Comparison of ENCODE assay signal across 8 cellular contexts in the genomic region with DNA sequence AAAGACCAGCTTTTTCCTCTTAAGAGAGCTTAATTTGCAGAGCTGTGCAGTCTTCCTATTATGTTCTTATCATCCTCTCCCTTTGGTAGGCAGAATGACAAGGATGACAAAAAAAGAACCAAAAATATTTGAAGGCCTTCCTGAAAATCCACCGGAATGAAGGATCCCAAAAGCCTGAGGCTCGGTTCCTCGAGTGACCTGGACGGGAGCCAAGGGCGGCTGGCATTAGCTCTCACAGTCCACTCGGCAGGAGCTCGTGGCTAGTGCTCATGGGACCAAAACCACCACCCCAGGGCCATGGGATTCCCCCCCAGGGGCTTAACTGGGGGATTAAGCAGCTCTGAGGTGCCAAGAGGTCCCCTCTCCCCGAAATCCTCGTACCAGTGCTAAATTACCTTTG. TPM values are rescaled to one million over a fixed set of nuclear protein-coding genes. Genes with fewer than 3 reads are reported as not detected.
DNase-seq lines count a peak whose midpoint lies in the region; ATAC-seq, FAIRE-seq and TF ChIP-seq lines count a peak whose summit lies in the region.

No MANE protein-coding gene starts in this region.

- no peak for TF ChIP-seq CTCF in keratinocyte (optimal IDR thresholded peaks at IDR 0.05 in 1 of 3, IDR thresholded peaks at IDR 0.05 in 1 of 3, conservative IDR thresholded peaks at IDR 0.05 in 1 of 3; ENCODE audit: extremely low read depth in 1 of 3, insufficient read depth in 2 of 3, low read length in 3 of 3)

- H3K27ac Mint-ChIP-seq in activated naive CD8-positive, alpha-beta T cell treated with anti-CD3 and anti-CD28 coated beads, Interleukin-2, amount 10 ng/mL, durations not matched to agents 7 days and 5 days, result no peak overlapping the region

- H3K27me3 ChIP-seq in keratinocyte (ENCODE audit: control insufficient read depth, extremely low read depth, insufficient read depth, low read length) (peaks cover 18% of the 10 kb centered on the region), thymus (ENCODE audit: control insufficient read depth, insufficient read depth) (peaks cover 20% of the 10 kb centered on the region)

- H3K79me2 ChIP-seq in keratinocyte (ENCODE audit: control insufficient read depth, insufficient read depth, low read length), result no peaks in the 10 kb centered on the region

- no peaks in the 10 kb centered on the region for H3K9me1 ChIP-seq in keratinocyte (ENCODE audit: control insufficient read depth, extremely low read depth, insufficient read depth, low read length)

- H3K36me3 ChIP-seq in keratinocyte (ENCODE audit: control insufficient read depth in 2 of 2, extremely low read depth in 1 of 2, insufficient read depth in 2 of 2, low read length in 2 of 2) (no peaks in the 10 kb centered on the region), thymus (ENCODE audit: control insufficient read depth, insufficient read depth) (no peaks in the 10 kb centered on the region)

- H3K27ac ChIP-seq in keratinocyte (ENCODE audit: control insufficient read depth, insufficient read depth, low read length), result no peak overlapping the region
- no peak overlapping the region for H3K27ac ChIP-seq in thymus (ENCODE audit: low read depth)

- 27% methylated on average over 9 of the region's 9 CpGs for WGBS in thymus

- POLR2A ChIA-PET in activated naive CD8-positive, alpha-beta T cell treated with anti-CD3 and anti-CD28 coated beads, Interleukin-2, amount 10 ng/mL, durations not matched to agents 7 days and 5 days (lab: Charles Lee), result no interaction called here

- no peak for FAIRE-seq in keratinocyte (lab: Jason Lieb, UNC)

- H4K20me1 ChIP-seq in keratinocyte (ENCODE audit: control insufficient read depth, extremely low read depth, insufficient read depth, low read length), result no peaks in the 10 kb centered on the region

- H3K4me1 ChIP-seq in keratinocyte (ENCODE audit: control insufficient read depth, extremely low read depth, insufficient read depth, low read length) (no peaks in the 10 kb centered on the region), thymus (ENCODE audit: control insufficient read depth, insufficient read depth, low read length) (peaks cover 3% of the 10 kb centered on the region)

- peaks cover 3% of the 10 kb centered on the region for H3K4me1 Mint-ChIP-seq in activated naive CD8-positive, alpha-beta T cell treated with anti-CD3 and anti-CD28 coated beads, Interleukin-2, amount 10 ng/mL, durations not matched to agents 7 days and 5 days

- peaks cover 22% of the 10 kb centered on the region for H3K27me3 Mint-ChIP-seq in activated naive CD8-positive, alpha-beta T cell treated with anti-CD3 and anti-CD28 coated beads, Interleukin-2, amount 10 ng/mL, durations not matched to agents 7 days and 5 days

- peak overlapping the region; percentile 8 for H3K9ac ChIP-seq in keratinocyte (ENCODE audit: control insufficient read depth, extremely low read depth, insufficient read depth, low read length)

- peak overlapping the region; percentile 68 for H2AFZ ChIP-seq in keratinocyte (ENCODE audit: control insufficient read depth, low read length)

- H3K36me3 Mint-ChIP-seq in activated naive CD8-positive, alpha-beta T cell treated with anti-CD3 and anti-CD28 coated beads, Interleukin-2, amount 10 ng/mL, durations not matched to agents 7 days and 5 days, result no peaks in the 10 kb centered on the region

- ATAC-seq in GM18502 (IDR thresholded peaks at IDR 0.05; ENCODE audit: poor library complexity, unreplicated experiment) (peak; percentile 23), HG02970 (IDR thresholded peaks at IDR 0.05; ENCODE audit: low FRiP score, unreplicated experiment) (peak; percentile 5)
- no peak for ATAC-seq in activated naive CD8-positive, alpha-beta T cell treated with anti-CD3 and anti-CD28 coated beads, Interleukin-2, amount 10 ng/mL, durations not matched to agents 7 days and 5 days (ENCODE audit: low read depth)

- dilution Hi-C loops in keratinocyte (cut with MboI; ENCODE audit: extremely low pct_ligation_motif_present, low sequenced_read_pairs), result no loop called here

- DNase-seq in activated naive CD8-positive, alpha-beta T cell treated with anti-CD3 and anti-CD28 coated beads, Interleukin-2, amount 10 ng/mL, durations not matched to agents 7 days and 5 days, result no peak
- DNase-seq in keratinocyte (ENCODE audit: low read depth, low spot score), result no peak
- no peak for DNase-seq in AG08396 (ENCODE audit: low spot score)
- no peak for DNase-seq in NCI-H2171 (lab: John Stamatoyannopoulos, UW)
- DNase-seq in SHP77 (lab: John Stamatoyannopoulos, UW), result no peak

- H3K4me2 ChIP-seq in keratinocyte (ENCODE audit: control insufficient read depth, extremely low read depth, insufficient read depth, low read depth, low read length), result peak overlapping the region; percentile 57

- peak overlapping the region; percentile 83 for H3K4me3 Mint-ChIP-seq in activated naive CD8-positive, alpha-beta T cell treated with anti-CD3 and anti-CD28 coated beads, Interleukin-2, amount 10 ng/mL, durations not matched to agents 7 days and 5 days

- H3K4me3 ChIP-seq in keratinocyte (ENCODE audit: control insufficient read depth in 2 of 3, extremely low read depth in 1 of 3, insufficient read depth in 2 of 3, low read depth in 1 of 3, low read length in 3 of 3) (peak overlapping the region; percentile 48 to 69 (median 66)), thymus (ENCODE audit: low read length) (peak overlapping the region; percentile 64)

- H3K9me3 ChIP-seq in keratinocyte (ENCODE audit: control insufficient read depth, low read depth, low read length), result no peaks in the 10 kb centered on the region
- no peaks in the 10 kb centered on the region for H3K9me3 ChIP-seq in thymus (ENCODE audit: control insufficient read depth)

- H3K9me3 Mint-ChIP-seq in activated naive CD8-positive, alpha-beta T cell treated with anti-CD3 and anti-CD28 coated beads, Interleukin-2, amount 10 ng/mL, durations not matched to agents 7 days and 5 days, result no peaks in the 10 kb centered on the region

RNA-seq across cellular contexts. Expression of a gene that starts 0.6 kb away (rescaled TPM):
- under 1 TPM; 0.14 to 0.22 TPM for total RNA-seq in activated naive CD8-positive, alpha-beta T cell treated with anti-CD3 and anti-CD28 coated beads, Interleukin-2, amount 10 ng/mL, durations not matched to agents 7 days and 5 days
- 3.1 to 8.4 TPM (median 7.3 TPM) in 3 replicates for polyA plus RNA-seq in keratinocyte
- polyA plus RNA-seq in keratinocyte (2011; ENCODE audit: low read depth), result 25.0 TPM
- 4.8 and 5.4 TPM in 2 replicates for polyA plus RNA-seq in keratinocyte (2011; cell fraction: cytosol; rRNA removed)
- polyA plus RNA-seq in keratinocyte (2011; cell fraction: nucleus; rRNA removed), result 12.4 and 15.1 TPM in 2 replicates
- polyA plus RNA-seq in keratinocyte (2012; ENCODE audit: low replicate concordance), result 6.6 and 25.6 TPM in 2 replicates
- polyA minus RNA-seq in keratinocyte, result 16.9 to 20.6 TPM (median 19.1 TPM) in 3 replicates
- 3.5 TPM for polyA minus RNA-seq in keratinocyte (2011; cell fraction: cytosol; rRNA and poly(A)+ RNA removed)
- 12.3 and 24.3 TPM in 2 replicates for polyA minus RNA-seq in keratinocyte (2011; cell fraction: nucleus; rRNA and poly(A)+ RNA removed)
- 6.8 TPM for polyA plus RNA-seq in thymus
